9 cellular contexts compared by ENCODE assay signal in genomic region chr4:1512738-1513660, GRCh38.
A peak's percentile ranks its signal among the peaks of the same experiment; 100 is the strongest.
DNase-seq lines count a peak whose midpoint lies in the region; ATAC-seq, FAIRE-seq and TF ChIP-seq lines count a peak whose summit lies in the region.
"Had no signal": no experiment of that assay in that cellular context is flagged by ENCODE, and none has a peak within 500 bp of the region (broad histone marks: within the 10 kb centered on the region; RNA-seq: fewer than 3 reads in every experiment).

No MANE protein-coding gene starts in this region.

- no peak overlapping the region for H3K27ac Mint-ChIP-seq in astrocyte (ENCODE audit: unreplicated experiment)

- H3K9me3 ChIP-seq in astrocyte (ENCODE audit: insufficient read depth, low read depth, low read length) = peaks cover 12% of the 10 kb centered on the region
- no peaks in the 10 kb centered on the region for H3K9me3 ChIP-seq in kidney (ENCODE audit: control insufficient read depth in 1 of 2, low read length in 2 of 2)
- H3K9me3 ChIP-seq: neutrophil had no signal

- no peaks in the 10 kb centered on the region for H3K4me1 Mint-ChIP-seq in astrocyte (ENCODE audit: low read depth, unreplicated experiment)

- H3K79me2 ChIP-seq in astrocyte (ENCODE audit: insufficient read depth, low read length) = no peaks in the 10 kb centered on the region

- FAIRE-seq in astrocyte (lab: Jason Lieb, UNC) = no peak
- FAIRE-seq in kidney (lab: Jason Lieb, UNC) = no peak

- peaks cover 29% of the 10 kb centered on the region for H3K27me3 Mint-ChIP-seq in astrocyte (ENCODE audit: low read depth, unreplicated experiment)

- H3K4me3 Mint-ChIP-seq in astrocyte (ENCODE audit: unreplicated experiment) = no peak overlapping the region

- intact Hi-C loops in kidney (cut with DNase I) = no loop called here

- DNase-seq in GM10266 (ENCODE audit: extremely low spot score) (peak; percentile 69), T-helper 1 cell (peak in 3 of 5 donors; percentile 25 to 36 (median 26)), astrocyte (ENCODE audit: low read depth) (no peak), kidney (peak; percentile 73), SHP77 treated with DMSO at 0.1 percent for 48 hours (lab: John Stamatoyannopoulos, UW) (no peak)
- peak; percentile 54 for DNase-seq in stimulated activated CD4-positive, alpha-beta T cell treated with anti-CD3 and anti-CD28 coated beads, Interleukin-4, amount 100 ng/mL, for 24 hours

- H3K4me1 ChIP-seq in astrocyte (ENCODE audit: insufficient read depth, low read length) (no peaks in the 10 kb centered on the region), kidney (ENCODE audit: control insufficient read depth in 1 of 2, insufficient read depth in 1 of 2, low read depth in 1 of 2, low read length in 2 of 2) (peaks cover 0 to 3% of the 10 kb centered on the region in 2 donors)

- H4K20me1 ChIP-seq in astrocyte (ENCODE audit: insufficient read depth, low read length) = no peaks in the 10 kb centered on the region

- H3K9ac ChIP-seq in astrocyte (ENCODE audit: low read length) (no peak overlapping the region), kidney (ENCODE audit: low read length in 2 of 2) (no peak overlapping the region)

- H3K4me3 ChIP-seq in astrocyte (ENCODE audit: insufficient read depth, low read depth, low read length) (no peak overlapping the region), kidney (ENCODE audit: low read length in 2 of 2) (no peak overlapping the region)

- peaks cover 1% of the 10 kb centered on the region for H3K9me3 Mint-ChIP-seq in astrocyte (ENCODE audit: unreplicated experiment)

- no peak overlapping the region for H3K4me2 ChIP-seq in astrocyte (ENCODE audit: low read length)

- H3K27ac ChIP-seq in astrocyte (ENCODE audit: low read depth, low read length) (no peak overlapping the region), kidney (ENCODE audit: low read depth in 2 of 2, low read length in 2 of 2) (no peak overlapping the region)
- H3K27ac ChIP-seq: neutrophil had no signal

- ATAC-seq in HG03439 (IDR thresholded peaks at IDR 0.05; ENCODE audit: unreplicated experiment) (no peak), HG03460 (IDR thresholded peaks at IDR 0.05; ENCODE audit: unreplicated experiment) (no peak)

- TF ChIP-seq CTCF in GM10266 (IDR thresholded peaks at IDR 0.05; ENCODE audit: control insufficient read depth, insufficient read depth, low read depth, missing control alignments) (peak; percentile 36), astrocyte (IDR thresholded peaks at IDR 0.05; ENCODE audit: insufficient read depth, low read depth, low read length) (peak; percentile 7), kidney (IDR thresholded peaks at IDR 0.05; ENCODE audit: borderline replicate concordance, extremely low read depth, insufficient read depth) (peak; percentile 46)

- H2AFZ ChIP-seq in astrocyte (ENCODE audit: low read depth, low read length) = no peak overlapping the region

- peaks cover 5% of the 10 kb centered on the region for H3K27me3 ChIP-seq in astrocyte (ENCODE audit: insufficient read depth, low read length)

- H3K36me3 ChIP-seq in astrocyte (ENCODE audit: insufficient read depth, low read length) = no peaks in the 10 kb centered on the region
- no peaks in the 10 kb centered on the region for H3K36me3 ChIP-seq in kidney (ENCODE audit: control insufficient read depth in 1 of 2, insufficient read depth in 2 of 2, low read length in 2 of 2)
- H3K36me3 ChIP-seq: neutrophil had no signal

- no peaks in the 10 kb centered on the region for H3K36me3 Mint-ChIP-seq in astrocyte (ENCODE audit: low read depth, unreplicated experiment)

Comparison
In these comparisons a context has a peak if more than half of its experiments do, and no peak if none do; other contexts are left out.
1. DNase-seq: peak in GM10266 (single experiment), T-helper 1 cell (3 of 5), kidney (single experiment) and stimulated activated CD4-positive, alpha-beta T cell treated with anti-CD3 and anti-CD28 coated beads, Interleukin-4, amount 100 ng/mL, for 24 hours (single experiment); none in astrocyte (single experiment) and SHP77 treated with DMSO at 0.1 percent for 48 hours (single experiment).
2. Peak in every context shown above with its lines, with median percentiles within 50 percentile points of each other: CTCF ChIP-seq.